In the genomic region with DNA sequence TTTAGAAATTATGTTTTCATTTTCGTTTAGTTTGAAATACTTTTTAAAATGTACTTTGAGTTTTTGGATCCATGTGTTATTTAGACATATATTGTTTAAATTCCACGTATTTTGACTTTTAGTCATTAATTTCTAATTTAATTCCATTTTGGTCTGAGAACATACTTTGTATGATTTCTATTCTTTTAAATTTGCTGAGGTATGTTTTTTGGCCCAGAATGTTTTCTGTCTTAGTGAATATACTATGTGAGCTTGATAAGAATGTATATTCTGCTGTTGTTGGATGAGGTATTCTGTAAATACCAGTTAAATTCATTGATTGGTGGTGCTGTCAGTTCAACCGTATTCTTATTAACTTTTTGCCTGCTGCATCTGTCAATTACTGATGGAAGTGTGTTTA, we compare ENCODE assay signal across 18 cellular contexts. TPM values are rescaled to one million over a fixed set of nuclear protein-coding genes. Genes with fewer than 3 reads are reported as not detected.
DNase-seq lines count a peak whose midpoint lies in the region; ATAC-seq, FAIRE-seq and TF ChIP-seq lines count a peak whose summit lies in the region.
"Had no signal": no experiment of that assay in that cellular context is flagged by ENCODE, and none has a peak within 500 bp of the region (broad histone marks: within the 10 kb centered on the region; RNA-seq: fewer than 3 reads in every experiment).

No MANE protein-coding gene starts in this region.

- 97% methylated on average over 3 of the region's 3 CpGs for WGBS in HepG2 (ENCODE audit: low lambda C conversion rate)
- WGBS in right lobe of liver (ENCODE audit: insufficient coverage, low coverage, low lambda C conversion rate, missing lambda C conversion rate) = 98% methylated on average over 3 of the region's 3 CpGs
- WGBS in pancreas, 2 donors = 91% methylated on average over 3 of the region's 3 CpGs

- no peak overlapping the region for H3K4me3 ChIP-seq in HepG2 (replicated peaks in 1 of 3; ENCODE audit: insufficient read depth in 1 of 3, low read depth in 2 of 3, low read length in 3 of 3)
- no peak overlapping the region for H3K4me3 ChIP-seq in right lobe of liver
- no peak overlapping the region for H3K4me3 ChIP-seq in KMS-11 (IDR thresholded peaks at IDR 0.05; ENCODE audit: insufficient read depth, low read depth, low read length)
- H3K4me3 ChIP-seq in pancreas = no peak overlapping the region
- H3K4me3 ChIP-seq in PC-3 (ENCODE audit: low read length) = no peak overlapping the region

- H3K4me1 Mint-ChIP-seq in activated T-helper 17 cell treated with anti-CD3 and anti-CD28 coated beads, Interleukin-2, amount 50 U/mL, for 72 hours = peaks cover 9% of the 10 kb centered on the region

- TF ChIP-seq RAD21 in HepG2 (CRISPR knock-in tag; IDR thresholded peaks at IDR 0.05) = no peak

- H3F3A ChIP-seq in PC-3 (ENCODE audit: low read length, unreplicated experiment) = no peaks in the 10 kb centered on the region

- 0 out of 5 replicates have a peak, but pooled peaks cover 0 to 4% of the 10 kb centered on the region in 2 experiments for H3K36me3 ChIP-seq in HepG2 (replicated peaks in 1 of 2; ENCODE audit: control insufficient read depth in 1 of 2, insufficient read depth in 2 of 2, low read length in 2 of 2)
- H3K36me3 ChIP-seq in right lobe of liver = no peaks in the 10 kb centered on the region
- no peaks in the 10 kb centered on the region for H3K36me3 ChIP-seq in KMS-11 (ENCODE audit: insufficient read depth)
- no peaks in the 10 kb centered on the region for H3K36me3 ChIP-seq in pancreas
- peaks cover 9% of the 10 kb centered on the region; the same call in 1 of the 2 replicates for H3K36me3 ChIP-seq in PC-3 (ENCODE audit: low read depth, low read length)

- no peaks in the 10 kb centered on the region for H4K20me1 ChIP-seq in HepG2 (ENCODE audit: insufficient read depth, low read length)
- no peaks in the 10 kb centered on the region for H4K20me1 ChIP-seq in KMS-11 (ENCODE audit: insufficient read depth)
- no peaks in the 10 kb centered on the region for H4K20me1 ChIP-seq in PC-3 (ENCODE audit: low read length)

- no peak overlapping the region for H3K27ac ChIP-seq in HepG2 (ENCODE audit: extremely low read length, insufficient read depth, low read length)
- H3K27ac ChIP-seq in right lobe of liver = no peak overlapping the region
- H3K27ac ChIP-seq in KMS-11 = no peak overlapping the region
- no peak overlapping the region for H3K27ac ChIP-seq in pancreas
- H3K27ac ChIP-seq in PC-3 (ENCODE audit: low read length) = no peak overlapping the region
- H3K27ac ChIP-seq: 22Rv1 had no signal

- BruUV-seq in HepG2 (replicated peaks; lab: Mats Ljungman, UMichigan) = no TSS peak
- no TSS peak for BruUV-seq in PC-3 (replicated peaks; lab: Mats Ljungman, UMichigan)

- H3K9me3 Mint-ChIP-seq in activated T-helper 17 cell treated with anti-CD3 and anti-CD28 coated beads, Interleukin-2, amount 50 U/mL, for 72 hours = peaks cover 5% of the 10 kb centered on the region

- H3K9me3 ChIP-seq in HepG2 (ENCODE audit: low read length) = no peaks in the 10 kb centered on the region
- H3K9me3 ChIP-seq in right lobe of liver = no peaks in the 10 kb centered on the region
- no peaks in the 10 kb centered on the region for H3K9me3 ChIP-seq in pancreas
- no peaks in the 10 kb centered on the region for H3K9me3 ChIP-seq in PC-3 (ENCODE audit: low read length)

- H3K27me3 ChIP-seq in HepG2 (ENCODE audit: control insufficient read depth in 1 of 2, insufficient read depth in 2 of 2, low read length in 2 of 2) (no peaks in the 10 kb centered on the region), right lobe of liver (no peaks in the 10 kb centered on the region), KMS-11 (ENCODE audit: insufficient read depth, low read depth) (no peaks in the 10 kb centered on the region), pancreas (no peaks in the 10 kb centered on the region), PC-3 (ENCODE audit: low read length) (no peaks in the 10 kb centered on the region)

- TF ChIP-seq CTCF in HepG2 (CRISPR knock-in tag; IDR thresholded peaks at IDR 0.05) = no peak
- TF ChIP-seq CTCF in right lobe of liver (IDR thresholded peaks at IDR 0.05) = no peak
- TF ChIP-seq CTCF in KMS-11 (conservative IDR thresholded peaks at IDR 0.05; ENCODE audit: low read depth, low read length) = no peak
- no peak for TF ChIP-seq CTCF in pancreas (IDR thresholded peaks at IDR 0.05)
- TF ChIP-seq CTCF in PC-3 (conservative IDR thresholded peaks at IDR 0.05; ENCODE audit: low read depth, low read length) = no peak

- no peak for FAIRE-seq in HepG2 (lab: Jason Lieb, UNC)
- peak; percentile 29 for FAIRE-seq in pancreas (lab: Jason Lieb, UNC)
- FAIRE-seq: GM12892, H1 had no signal

- H3K4me2 ChIP-seq in HepG2 (ENCODE audit: low read depth, low read length) (no peak overlapping the region), KMS-11 (peak overlapping the region; percentile 14; the same call in 1 of the 2 replicates), PC-3 (ENCODE audit: low read length) (no peak overlapping the region)

- H2AFZ ChIP-seq in HepG2 (ENCODE audit: low read length) (no peak overlapping the region), KMS-11 (ENCODE audit: low read depth) (no peak overlapping the region), PC-3 (ENCODE audit: low read length) (no peak overlapping the region)

- no peaks in the 10 kb centered on the region for H3K9me2 ChIP-seq in PC-3 (replicated peaks; ENCODE audit: low read length)

- no peak overlapping the region for H3K4me3 Mint-ChIP-seq in activated T-helper 17 cell treated with anti-CD3 and anti-CD28 coated beads, Interleukin-2, amount 50 U/mL, for 72 hours
- H3K4me3 Mint-ChIP-seq: CD4-positive, alpha-beta memory T cell had no signal

- no peak for TF ChIP-seq POLR2A in HepG2 (IDR thresholded peaks at IDR 0.05; ENCODE audit: insufficient read depth in 1 of 2, low read depth in 2 of 2, low read length in 2 of 2)
- TF ChIP-seq POLR2A in right lobe of liver (IDR thresholded peaks at IDR 0.05) = no peak

- H3K9ac ChIP-seq in HepG2 (ENCODE audit: insufficient read depth, low read depth, low read length) (no peak overlapping the region), KMS-11 (no peak overlapping the region), PC-3 (ENCODE audit: low read length) (no peak overlapping the region)

- peaks cover 33% of the 10 kb centered on the region for H3K36me3 Mint-ChIP-seq in activated T-helper 17 cell treated with anti-CD3 and anti-CD28 coated beads, Interleukin-2, amount 50 U/mL, for 72 hours (ENCODE audit: low read depth)

- intact Hi-C loops in HepG2 (cut with micrococcal nuclease; ENCODE audit: unreplicated experiment) (no loop called here), right lobe of liver (cut with DNase I) (no loop called here), pancreas (cut with DNase I) (no loop called here), PC-3 (cut with micrococcal nuclease) (no loop called here)

- no peak for ATAC-seq in HepG2
- no peak for ATAC-seq in right lobe of liver
- ATAC-seq in pancreas = no peak
- ATAC-seq in PC-3 = no peak
- no peak for ATAC-seq in activated T-helper 17 cell treated with anti-CD3 and anti-CD28 coated beads, Interleukin-2, amount 50 U/mL, for 72 hours (replicated peaks)
- no peak for ATAC-seq in HG02981 (IDR thresholded peaks at IDR 0.05; ENCODE audit: unreplicated experiment)

- H3K79me2 ChIP-seq in HepG2 (ENCODE audit: insufficient read depth, low read length) = peaks cover 6% of the 10 kb centered on the region
- H3K79me2 ChIP-seq in KMS-11 (ENCODE audit: insufficient read depth, low read depth) = peaks cover 17% of the 10 kb centered on the region
- H3K79me2 ChIP-seq in PC-3 (ENCODE audit: low read length) = peaks cover 63% of the 10 kb centered on the region

- POLR2A ChIA-PET in HepG2 (lab: Yijun Ruan, JAX) = no interaction called here
- POLR2A ChIA-PET in PC-3 (lab: Charles Lee; ENCODE audit: unreplicated experiment) = no interaction called here

- DNase-seq in HepG2 (ENCODE audit: low spot score) (no peak), right lobe of liver (no peak), pancreas (no peak), PC-3 (no peak)
- DNase-seq: C1 segment of cervical spinal cord; Calu3; CD4-positive, alpha-beta memory T cell; COR-L47; DMS53; DMS79 treated with DMSO at 0.1 percent for 48 hours; H7; HCEC 1CT had no signal

- no peaks in the 10 kb centered on the region for H3K4me1 ChIP-seq in HepG2 (ENCODE audit: insufficient read depth, low read length)
- no peaks in the 10 kb centered on the region for H3K4me1 ChIP-seq in right lobe of liver
- peaks cover 45% of the 10 kb centered on the region for H3K4me1 ChIP-seq in KMS-11 (ENCODE audit: low read depth, poor library complexity, severe bottlenecking)
- no peaks in the 10 kb centered on the region for H3K4me1 ChIP-seq in pancreas
- H3K4me1 ChIP-seq in PC-3 (ENCODE audit: insufficient read depth, low read length) = no peaks in the 10 kb centered on the region

- CTCF ChIA-PET in HepG2 (lab: Yijun Ruan, JAX; ENCODE audit: low intra/inter-chr PET ratio, low total read pairs) (no interaction called here), PC-3 (lab: Charles Lee) (no interaction called here)

- no peak for TF ChIP-seq EP300 in HepG2 (IDR thresholded peaks at IDR 0.05; ENCODE audit: low read depth in 2 of 2, low read length in 2 of 2)
- no peak for TF ChIP-seq EP300 in HepG2 (CRISPR knock-in tag; IDR thresholded peaks at IDR 0.05; ENCODE audit: borderline replicate concordance)

- H3K27me3 Mint-ChIP-seq in activated T-helper 17 cell treated with anti-CD3 and anti-CD28 coated beads, Interleukin-2, amount 50 U/mL, for 72 hours = no peaks in the 10 kb centered on the region
- H3K27me3 Mint-ChIP-seq: CD4-positive, alpha-beta memory T cell had no signal

- H3K27ac Mint-ChIP-seq in activated T-helper 17 cell treated with anti-CD3 and anti-CD28 coated beads, Interleukin-2, amount 50 U/mL, for 72 hours = no peak overlapping the region

- in situ Hi-C loops in HepG2 (cut with HindIII; ENCODE audit: extremely low pct_ligation_motif_present, low pct_unique_long_range_greater_than_20kb) = no loop called here

RNA-seq across cellular contexts. Expression of gene VRK2, which starts 26.4 kb away (rescaled TPM):
- 29.1 and 41.1 TPM in 2 replicates for total RNA-seq in HepG2 (2016; rRNA removed; fragmentation: Illumina TruSeq; extraction: Trizol)
- 13.1 and 15.0 TPM in 2 replicates for total RNA-seq in HepG2 (2016; cell fraction: cytosol; rRNA removed; fragmentation: Illumina TruSeq; extraction: Trizol; ENCODE audit: low read depth)
- 27.4 and 42.5 TPM in 2 replicates for total RNA-seq in HepG2 (2016; cell fraction: insoluble cytoplasmic fraction; rRNA removed; fragmentation: Illumina TruSeq; extraction: Trizol)
- 17.7 and 19.7 TPM in 2 replicates for total RNA-seq in HepG2 (2016; cell fraction: membrane; rRNA removed; fragmentation: Illumina TruSeq; extraction: Trizol)
- 20.0 and 23.2 TPM in 2 replicates for total RNA-seq in HepG2 (2016; cell fraction: nucleus; rRNA removed; fragmentation: Illumina TruSeq; extraction: Trizol)
- 9.3 and 13.3 TPM in 2 replicates for polyA plus RNA-seq in HepG2 (2011; rRNA removed)
- 6.5 and 7.7 TPM in 2 replicates for polyA plus RNA-seq in HepG2 (2011; cell fraction: cytosol; rRNA removed)
- 7.7 and 9.2 TPM in 2 replicates for polyA plus RNA-seq in HepG2 (2011; cell fraction: nucleus; rRNA removed)
- polyA plus RNA-seq in HepG2 (2012) = 15.3 and 17.4 TPM in 2 replicates
- polyA plus RNA-seq in HepG2 (2016; cell fraction: cytosol; fragmentation: Illumina TruSeq; extraction: Trizol; ENCODE audit: low read depth) = 4.8 and 5.4 TPM in 2 replicates
- 37.9 and 42.5 TPM in 2 replicates for polyA plus RNA-seq in HepG2 (2016; cell fraction: insoluble cytoplasmic fraction; fragmentation: Illumina TruSeq; extraction: Trizol; ENCODE audit: low read depth)
- 10.1 and 10.3 TPM in 2 replicates for polyA plus RNA-seq in HepG2 (2016; cell fraction: membrane; fragmentation: Illumina TruSeq; extraction: Trizol; ENCODE audit: low read depth)
- polyA plus RNA-seq in HepG2 (2016; cell fraction: nucleus; fragmentation: Illumina TruSeq; extraction: Trizol; ENCODE audit: insufficient read depth, low read depth) = 20.3 and 22.6 TPM in 2 replicates
- polyA minus RNA-seq in HepG2 (2011; rRNA and poly(A)+ RNA removed; ENCODE audit: low replicate concordance) = 4.8 and 9.4 TPM in 2 replicates
- polyA minus RNA-seq in HepG2 (2011; cell fraction: cytosol; rRNA and poly(A)+ RNA removed) = 11.0 and 11.4 TPM in 2 replicates
- polyA minus RNA-seq in HepG2 (2011; cell fraction: nucleus; rRNA and poly(A)+ RNA removed) = 26.7 and 30.0 TPM in 2 replicates
- total RNA-seq in right lobe of liver = 10 to 100 TPM in 3 of 6 experiments, 1 to 10 TPM in 3; 7.7 to 13.0 (median 10.2) TPM
- total RNA-seq in pancreas = 10 to 100 TPM; 11.3 to 18.1 (median 14.2) TPM
- 1 to 10 TPM; 4.7 to 7.8 TPM for polyA plus RNA-seq in pancreas
- total RNA-seq in PC-3 (2014; rRNA removed) = 22.7 and 27.6 TPM in 2 replicates
- 10 to 100 TPM; 14.3 to 19.7 TPM for total RNA-seq in activated T-helper 17 cell treated with anti-CD3 and anti-CD28 coated beads, Interleukin-2, amount 50 U/mL, for 72 hours
